ENCODE assay signal across 8 cellular contexts in genomic region chr9:73152445-73152844, GRCh38. TPM values are rescaled to one million over a fixed set of nuclear protein-coding genes. Genes with fewer than 3 reads are reported as not detected.
A peak's percentile ranks its signal among the peaks of the same experiment; 100 is the strongest.
DNase-seq lines count a peak whose midpoint lies in the region; ATAC-seq and TF ChIP-seq lines count a peak whose summit lies in the region.

No MANE protein-coding gene starts in this region.

- peak overlapping the region; percentile 75 for H3K27ac ChIP-seq in CD4-positive, alpha-beta memory T cell (ENCODE audit: low read depth, low read length)
- H3K27ac ChIP-seq in PC-9, result peak overlapping the region; percentile 52
- no peak overlapping the region for H3K27ac ChIP-seq in endodermal cell (ENCODE audit: low read depth, low read length)

- H3F3A ChIP-seq in PC-9 (ENCODE audit: insufficient read depth, low read depth), result peaks cover 32% of the 10 kb centered on the region; the same call in 1 of the 2 replicates

- no peaks in the 10 kb centered on the region for H3K27me3 ChIP-seq in CD4-positive, alpha-beta memory T cell (ENCODE audit: insufficient read depth, low read length)
- H3K27me3 ChIP-seq in PC-9 (ENCODE audit: insufficient read depth, low read depth), result no peaks in the 10 kb centered on the region
- no peaks in the 10 kb centered on the region for H3K27me3 ChIP-seq in endodermal cell (ENCODE audit: control insufficient read depth, insufficient read depth, low read length, poor library complexity, severe bottlenecking)

- DNase-seq in CD4-positive, alpha-beta memory T cell, result peak in 2 of 5 donors; percentile 26 to 29
- no peak for DNase-seq in PC-9
- DNase-seq in endodermal cell, result no peak
- DNase-seq in nephron progenitor cell, result no peak
- no peak for DNase-seq in NCI-H2029 (lab: John Stamatoyannopoulos, UW)
- no peak for DNase-seq in left colon

- WGBS in endodermal cell (ENCODE audit: insufficient coverage in 1 of 2, insufficient read length in 1 of 2), 2 experiments, result 92% methylated on average over 1 of the region's 1 CpG; no CpG with 5 or more reads in 1 of the 2 experiments

- peak overlapping the region; percentile 95 to 99 (median 97) for H3K27ac Mint-ChIP-seq in CD4-positive, alpha-beta memory T cell
- peak overlapping the region; percentile 75 for H3K27ac Mint-ChIP-seq in endodermal cell
- H3K27ac Mint-ChIP-seq in nephron progenitor cell, result peak overlapping the region; percentile 34

- no peaks in the 10 kb centered on the region for H3K36me3 ChIP-seq in CD4-positive, alpha-beta memory T cell (ENCODE audit: insufficient read depth, low read length)
- H3K36me3 ChIP-seq in PC-9 (ENCODE audit: low read depth), result peaks cover 6% of the 10 kb centered on the region; the same call in 1 of the 2 replicates
- no peaks in the 10 kb centered on the region for H3K36me3 ChIP-seq in endodermal cell (ENCODE audit: control insufficient read depth, insufficient read depth, low read length)

- peak overlapping the region; percentile 3 to 78 for H3K4me3 ChIP-seq in CD4-positive, alpha-beta memory T cell (ENCODE audit: low read length in 2 of 2)
- H3K4me3 ChIP-seq in PC-9 (peak overlapping the region; percentile 55; the same call in 1 of the 2 replicates), endodermal cell (ENCODE audit: low read length) (no peak overlapping the region)

- no peak overlapping the region for H3K9ac ChIP-seq in endodermal cell (ENCODE audit: extremely low read depth, low read length, poor library complexity, severe bottlenecking)

- BruUV-seq in PC-9 (replicated peaks; lab: Mats Ljungman, UMichigan), result no TSS peak

- H3K4me2 ChIP-seq in PC-9, result peak overlapping the region; percentile 56

- no peak overlapping the region for H2AFZ ChIP-seq in PC-9

- no peak for ATAC-seq in GM19455 (IDR thresholded peaks at IDR 0.05; ENCODE audit: unreplicated experiment)
- ATAC-seq in GM21619 (IDR thresholded peaks at IDR 0.05; ENCODE audit: unreplicated experiment), result no peak
- no peak for ATAC-seq in left colon

- peaks cover 15% of the 10 kb centered on the region; the same call in 1 of the 2 replicates for H3K79me2 ChIP-seq in PC-9 (ENCODE audit: low read depth)

- H3K9me3 Mint-ChIP-seq in CD4-positive, alpha-beta memory T cell, result peaks cover 0 to 3% (median 0%) of the 10 kb centered on the region in 8 donors
- H3K9me3 Mint-ChIP-seq in endodermal cell (no peaks in the 10 kb centered on the region), nephron progenitor cell (no peaks in the 10 kb centered on the region)

- H3K4me3 Mint-ChIP-seq in CD4-positive, alpha-beta memory T cell, result peak overlapping the region; percentile 92 to 99 (median 94)
- H3K4me3 Mint-ChIP-seq in endodermal cell, result no peak overlapping the region
- H3K4me3 Mint-ChIP-seq in nephron progenitor cell, result no peak overlapping the region

- peaks cover 6 to 29% of the 10 kb centered on the region in 2 donors for H3K36me3 Mint-ChIP-seq in CD4-positive, alpha-beta memory T cell
- H3K36me3 Mint-ChIP-seq in endodermal cell (ENCODE audit: low read depth), result no peaks in the 10 kb centered on the region
- H3K36me3 Mint-ChIP-seq in nephron progenitor cell (ENCODE audit: low read depth), result no peaks in the 10 kb centered on the region

- no peaks in the 10 kb centered on the region for H3K27me3 Mint-ChIP-seq in CD4-positive, alpha-beta memory T cell
- no peaks in the 10 kb centered on the region for H3K27me3 Mint-ChIP-seq in endodermal cell (ENCODE audit: insufficient read depth)
- H3K27me3 Mint-ChIP-seq in nephron progenitor cell (ENCODE audit: low read depth, poor library complexity), result peaks cover 4% of the 10 kb centered on the region

- H4K20me1 ChIP-seq in PC-9 (ENCODE audit: insufficient read depth), result no peaks in the 10 kb centered on the region

- H3K9me2 ChIP-seq in PC-9 (ENCODE audit: insufficient read depth), result no peaks in the 10 kb centered on the region

- no peaks in the 10 kb centered on the region for H3K9me3 ChIP-seq in CD4-positive, alpha-beta memory T cell (ENCODE audit: control insufficient read depth in 1 of 2, low read length in 2 of 2)
- H3K9me3 ChIP-seq in PC-9 (ENCODE audit: insufficient read depth, low read depth) (peaks cover 26% of the 10 kb centered on the region), endodermal cell (ENCODE audit: control insufficient read depth, low read length) (no peaks in the 10 kb centered on the region)

- H3K4me1 ChIP-seq in CD4-positive, alpha-beta memory T cell (ENCODE audit: insufficient read depth, low read length), result peaks cover 62% of the 10 kb centered on the region
- peaks cover 50% of the 10 kb centered on the region for H3K4me1 ChIP-seq in PC-9 (replicated peaks; ENCODE audit: insufficient read depth)
- H3K4me1 ChIP-seq in endodermal cell (ENCODE audit: control insufficient read depth, insufficient read depth, low read length), result no peaks in the 10 kb centered on the region

- TF ChIP-seq CTCF in PC-9 (conservative IDR thresholded peaks at IDR 0.05), result no peak
- no peak for TF ChIP-seq CTCF in endodermal cell (conservative IDR thresholded peaks at IDR 0.05)
- no peak for TF ChIP-seq CTCF in nephron progenitor cell (IDR thresholded peaks at IDR 0.05)

- CTCF ChIA-PET in CD4-positive, alpha-beta memory T cell (lab: Charles Lee; ENCODE audit: partially characterized antibody), result interaction anchor here (0.8 to 1.8 kb wide), 5 partner anchors 10 to 45 kb away, joined by 3 to 12 read pairs (median 5); no protein-coding TSS in a partner anchor
- CTCF ChIA-PET in PC-9 (lab: Charles Lee), result interaction anchor here (0.6 to 1.1 kb wide), 2 partner anchors 15 to 34 kb away, joined by 3 to 4 read pairs; no protein-coding TSS in a partner anchor

- POLR2A ChIA-PET in CD4-positive, alpha-beta memory T cell (lab: Charles Lee; ENCODE audit: partially characterized antibody), result interaction anchor here (0.7 to 3.5 kb wide), 18 partner anchors 9 to 1370 kb away, joined by 3 to 116 read pairs (median 5); partner anchors contain the start of gene ZFAND5
- POLR2A ChIA-PET in PC-9 (lab: Charles Lee; ENCODE audit: unreplicated experiment), result interaction anchor here (0.7 to 1.4 kb wide), 5 partner anchors 9 to 800 kb away, joined by 3 to 16 read pairs (median 4); no protein-coding TSS in a partner anchor

- H3K4me1 Mint-ChIP-seq in CD4-positive, alpha-beta memory T cell, result peaks cover 35 to 66% (median 50%) of the 10 kb centered on the region in 4 donors
- H3K4me1 Mint-ChIP-seq in endodermal cell (peaks cover 15% of the 10 kb centered on the region), nephron progenitor cell (peaks cover 42% of the 10 kb centered on the region)

- intact Hi-C loops in CD4-positive, alpha-beta memory T cell (cut with micrococcal nuclease), result loop anchor here (5.0 to 10.0 kb wide), 3 partner anchors 625 to 1872 kb away; partner anchors contain the start of gene CARNMT1
- intact Hi-C loops in PC-9 (cut with micrococcal nuclease; ENCODE audit: unreplicated experiment), result loop anchor here (10.0 kb wide), 1 partner anchor 1008 kb away; the partner anchor contains the start of gene GDA
- intact Hi-C loops in left colon (cut with DNase I, micrococcal nuclease), result no loop called here

RNA-seq across cellular contexts. Expression of gene ANXA1, which starts 0.8 kb away (rescaled TPM):
- 100 to 1,000 TPM; 324 to 335 TPM for total RNA-seq in CD4-positive, alpha-beta memory T cell
- 1,000 to 10,000 TPM in 1 of 2 donors, 100 to 1,000 TPM in 1; 621 to 1,202 TPM for polyA plus RNA-seq in CD4-positive, alpha-beta memory T cell
- total RNA-seq in PC-9 (2021) (653 and 753 TPM in 2 replicates), endodermal cell (1 to 10 TPM in 1 of 2 donors, under 1 TPM in 1; 0.82 to 8.9 TPM), left colon (10 to 100 TPM; 21.8 to 34.1 TPM)
- 23.5 TPM for polyA plus RNA-seq in endodermal cell (2013, experiment 1 of 2)
- polyA plus RNA-seq in endodermal cell (2013, experiment 2 of 2), result 37.4 TPM

Comparison
In these comparisons a context has a peak if more than half of its experiments do, and no peak if none do; other contexts are left out.
1. H3K27ac Mint-ChIP-seq: peak in every context shown above with its lines; median percentile 97 in CD4-positive, alpha-beta memory T cell; 75 in endodermal cell; 34 in nephron progenitor cell.
2. H3K4me3 Mint-ChIP-seq: peak in CD4-positive, alpha-beta memory T cell (8 of 8); none in endodermal cell (single experiment) and nephron progenitor cell (single experiment).
3. RNA of gene ANXA1, which starts 0.8 kb away (total RNA-seq): 653 to 753 TPM in PC-9 and 324 to 335 TPM in CD4-positive, alpha-beta memory T cell; 21.8 to 34.1 TPM in left colon and 0.82 to 8.9 TPM in endodermal cell; every median in the first group is over 4 times any median in the second.
4. intact Hi-C loops: an anchor here in CD4-positive, alpha-beta memory T cell (5.0 to 10.0 kb wide) and PC-9 (10.0 kb wide); none called in left colon.